Comparison of ENCODE assay signal across 11 cellular contexts in genomic region chr12:93449277-93449676, GRCh38.
A peak's percentile ranks its signal among the peaks of the same experiment; 100 is the strongest.
DNase-seq lines count a peak whose midpoint lies in the region; ATAC-seq lines count a peak whose summit lies in the region.
"Had no signal": no experiment of that assay in that cellular context is flagged by ENCODE, and none has a peak within 500 bp of the region (broad histone marks: within the 10 kb centered on the region; RNA-seq: fewer than 3 reads in every experiment).

No MANE protein-coding gene starts in this region.

- DNase-seq in activated naive CD8-positive, alpha-beta T cell treated with anti-CD3 and anti-CD28 coated beads, Interleukin-2, amount 50 U/mL, for 24 hours, result no peak
- DNase-seq in SKM-1 (lab: John Stamatoyannopoulos, UW; ENCODE audit: unreplicated experiment), result no peak
- DNase-seq in RPMI8226, result no peak
- no peak for DNase-seq in GF-D8 (lab: John Stamatoyannopoulos, UW)
- DNase-seq: cerebellar nuclear complex; NCI-H1436; stimulated activated naive CD8-positive, alpha-beta T cell treated with anti-CD3 and anti-CD28 coated beads, Interleukin-15, Interleukin-2, amounts not matched to agents 100 U/mL and 50 U/mL, for 24 hours had no signal

- no peak overlapping the region for H3K4me3 Mint-ChIP-seq in activated naive CD8-positive, alpha-beta T cell treated with anti-CD3 and anti-CD28 coated beads, Interleukin-2, amount 50 U/mL, for 24 hours

- ATAC-seq in GM18517 (IDR thresholded peaks at IDR 0.05; ENCODE audit: unreplicated experiment) (peak; percentile 91), GM21360 (IDR thresholded peaks at IDR 0.05; ENCODE audit: unreplicated experiment) (peak; percentile 84), HG03103 (IDR thresholded peaks at IDR 0.05; ENCODE audit: low read depth, unreplicated experiment) (peak; percentile 89), HG02571 (IDR thresholded peaks at IDR 0.05; ENCODE audit: unreplicated experiment) (no peak)
- peak; percentile 61 for ATAC-seq in activated naive CD8-positive, alpha-beta T cell treated with anti-CD3 and anti-CD28 coated beads, Interleukin-2, amount 50 U/mL, for 24 hours
- ATAC-seq: stimulated activated naive CD8-positive, alpha-beta T cell treated with anti-CD3 and anti-CD28 coated beads, Interleukin-15, Interleukin-2, amounts not matched to agents 100 U/mL and 50 U/mL, for 24 hours had no signal

- no peaks in the 10 kb centered on the region for H3K9me3 Mint-ChIP-seq in activated naive CD8-positive, alpha-beta T cell treated with anti-CD3 and anti-CD28 coated beads, Interleukin-2, amount 50 U/mL, for 24 hours

- peaks cover 25% of the 10 kb centered on the region for H3K4me1 Mint-ChIP-seq in activated naive CD8-positive, alpha-beta T cell treated with anti-CD3 and anti-CD28 coated beads, Interleukin-2, amount 50 U/mL, for 24 hours

- H3K27ac Mint-ChIP-seq in activated naive CD8-positive, alpha-beta T cell treated with anti-CD3 and anti-CD28 coated beads, Interleukin-2, amount 50 U/mL, for 24 hours, result no peak overlapping the region

- H3K36me3 Mint-ChIP-seq in activated naive CD8-positive, alpha-beta T cell treated with anti-CD3 and anti-CD28 coated beads, Interleukin-2, amount 50 U/mL, for 24 hours (ENCODE audit: low read depth), result no peaks in the 10 kb centered on the region

- no peaks in the 10 kb centered on the region for H3K27me3 Mint-ChIP-seq in activated naive CD8-positive, alpha-beta T cell treated with anti-CD3 and anti-CD28 coated beads, Interleukin-2, amount 50 U/mL, for 24 hours
